ENCODE assay signal across 9 cellular contexts in genomic region chr16:30567160-30567990, GRCh38. TPM values are rescaled to one million over a fixed set of nuclear protein-coding genes. Genes with fewer than 3 reads are reported as not detected.
A peak's percentile ranks its signal among the peaks of the same experiment; 100 is the strongest.
DNase-seq lines count a peak whose midpoint lies in the region; ATAC-seq and TF ChIP-seq lines count a peak whose summit lies in the region.
"Had no signal": no experiment of that assay in that cellular context is flagged by ENCODE, and none has a peak within 500 bp of the region (broad histone marks: within the 10 kb centered on the region; RNA-seq: fewer than 3 reads in every experiment).

No MANE protein-coding gene starts in this region.

- no peaks in the 10 kb centered on the region for H3K27me3 ChIP-seq in sigmoid colon

- no peaks in the 10 kb centered on the region for H3K9me3 Mint-ChIP-seq in stimulated activated naive CD8-positive, alpha-beta T cell treated with anti-CD3 and anti-CD28 coated beads, Interleukin-15, amount 100 ng/mL, for 72 hours

- peaks cover 0 to 19% (median 17%) of the 10 kb centered on the region in 4 donors for H3K4me1 ChIP-seq in sigmoid colon

- H3K4me3 ChIP-seq in sigmoid colon, result no peak overlapping the region

- peak overlapping the region in 2 of 4 donors; percentile 2 to 11 for H3K27ac ChIP-seq in sigmoid colon

- H3K9me3 ChIP-seq in sigmoid colon, result no peaks in the 10 kb centered on the region

- peaks cover 0 to 6% (median 0%) of the 10 kb centered on the region in 4 donors for H3K36me3 ChIP-seq in sigmoid colon

- no peak for TF ChIP-seq POLR2A in sigmoid colon (IDR thresholded peaks at IDR 0.05)

- TF ChIP-seq CTCF in sigmoid colon (IDR thresholded peaks at IDR 0.05), result no peak

- H3K4me3 Mint-ChIP-seq in stimulated activated naive CD8-positive, alpha-beta T cell treated with anti-CD3 and anti-CD28 coated beads, Interleukin-15, amount 100 ng/mL, for 72 hours, result peak overlapping the region; percentile 40 to 74

- no peaks in the 10 kb centered on the region for H3K27me3 Mint-ChIP-seq in stimulated activated naive CD8-positive, alpha-beta T cell treated with anti-CD3 and anti-CD28 coated beads, Interleukin-15, amount 100 ng/mL, for 72 hours

- intact Hi-C loops in sigmoid colon (cut with DNase I), result no loop called here

- DNase-seq in NCI-H510A (lab: John Stamatoyannopoulos, UW) (peak; percentile 22), NCI-H510A treated with DMSO at 0.1 percent for 48 hours (lab: John Stamatoyannopoulos, UW) (no peak), kidney tubule cell (ENCODE audit: low spot score) (peak; percentile 83), sigmoid colon (no peak), foreskin melanocyte (no peak)
- DNase-seq in activated T-cell treated with anti-CD3 and anti-CD28 coated beads, Interleukin-2, amount 50 U/mL, for 1 hour, result peak; percentile 47
- peak; percentile 41 to 74 for DNase-seq in stimulated activated naive CD8-positive, alpha-beta T cell treated with anti-CD3 and anti-CD28 coated beads, Interleukin-15, amount 100 ng/mL, for 72 hours
- DNase-seq: small intestine had no signal

- peak; percentile 51 for ATAC-seq in stimulated activated naive CD8-positive, alpha-beta T cell treated with anti-CD3 and anti-CD28 coated beads, Interleukin-15, amount 100 ng/mL, for 72 hours
- no peak for ATAC-seq in HG03196 (IDR thresholded peaks at IDR 0.05; ENCODE audit: unreplicated experiment)

- H3K27ac Mint-ChIP-seq in stimulated activated naive CD8-positive, alpha-beta T cell treated with anti-CD3 and anti-CD28 coated beads, Interleukin-15, amount 100 ng/mL, for 72 hours, result peak overlapping the region; percentile 63 to 96

- no peak for TF ChIP-seq EP300 in sigmoid colon (IDR thresholded peaks at IDR 0.05)

- WGBS in sigmoid colon, 2 donors, result 78 to 83% methylated on average over 14 of the region's 14 CpGs

- H3K4me1 Mint-ChIP-seq in stimulated activated naive CD8-positive, alpha-beta T cell treated with anti-CD3 and anti-CD28 coated beads, Interleukin-15, amount 100 ng/mL, for 72 hours, result peaks cover 44% of the 10 kb centered on the region

RNA-seq across cellular contexts. Expression of gene ZNF688, which starts 4.1 kb away (rescaled TPM):
- total RNA-seq in sigmoid colon, result 10 to 100 TPM; 21.9 to 32.8 (median 25.4) TPM
- 10 to 100 TPM; 16.7 to 22.8 (median 18.0) TPM for polyA plus RNA-seq in sigmoid colon

RNA-seq across cellular contexts. Expression of gene ZNF764, which starts 9.2 kb away (rescaled TPM):
- 1 to 10 TPM; 6.1 to 8.6 (median 8.1) TPM for total RNA-seq in sigmoid colon
- 1 to 10 TPM; 3.5 to 7.7 (median 4.8) TPM for polyA plus RNA-seq in sigmoid colon

RNA-seq across cellular contexts. Expression of gene ZNF785, which starts 18.1 kb away (rescaled TPM):
- total RNA-seq in sigmoid colon, result 10 to 100 TPM in 1 of 4 donors, 1 to 10 TPM in 3; 5.9 to 19.9 (median 7.9) TPM
- 1 to 10 TPM in 2 of 3 donors, under 1 TPM in 1; 0.92 to 9.5 (median 2.4) TPM for polyA plus RNA-seq in sigmoid colon

RNA-seq across cellular contexts. Expression of gene ZNF747, which starts 32.7 kb away (rescaled TPM):
- 10 to 100 TPM; 10.3 to 15.5 (median 13.1) TPM for total RNA-seq in sigmoid colon
- 10 to 100 TPM in 1 of 3 donors, 1 to 10 TPM in 2; 6.0 to 12.0 (median 8.3) TPM for polyA plus RNA-seq in sigmoid colon

RNA-seq across cellular contexts. Expression of gene ZNF768, which starts 41.0 kb away (rescaled TPM):
- total RNA-seq in sigmoid colon, result 10 to 100 TPM; 32.4 to 55.9 (median 42.7) TPM
- 10 to 100 TPM; 46.2 to 61.0 (median 54.8) TPM for polyA plus RNA-seq in sigmoid colon

Comparison
In these comparisons a context has a peak if more than half of its experiments do, and no peak if none do; other contexts are left out.
1. DNase-seq: peak in NCI-H510A (single experiment), activated T-cell treated with anti-CD3 and anti-CD28 coated beads, Interleukin-2, amount 50 U/mL, for 1 hour (single experiment), kidney tubule cell (single experiment) and stimulated activated naive CD8-positive, alpha-beta T cell treated with anti-CD3 and anti-CD28 coated beads, Interleukin-15, amount 100 ng/mL, for 72 hours (2 of 2); none in NCI-H510A treated with DMSO at 0.1 percent for 48 hours (single experiment), sigmoid colon (single experiment) and foreskin melanocyte (single experiment).